In genomic region chr22:29275167-29275566, GRCh38 we compare ENCODE assay signal across 24 cellular contexts. TPM values are rescaled to one million over a fixed set of nuclear protein-coding genes. Genes with fewer than 3 reads are reported as not detected.
DNase-seq lines count a peak whose midpoint lies in the region; ATAC-seq, FAIRE-seq and TF ChIP-seq lines count a peak whose summit lies in the region.
"Had no signal": no experiment of that assay in that cellular context is flagged by ENCODE, and none has a peak within 500 bp of the region (broad histone marks: within the 10 kb centered on the region; RNA-seq: fewer than 3 reads in every experiment).

No MANE protein-coding gene starts in this region.

- H3K27me3 Mint-ChIP-seq in CD8-positive, alpha-beta T cell (ENCODE audit: low read depth): no peaks in the 10 kb centered on the region
- no peaks in the 10 kb centered on the region for H3K27me3 Mint-ChIP-seq in nephron (ENCODE audit: low read depth)
- H3K27me3 Mint-ChIP-seq: activated CD8-positive, alpha-beta memory T cell treated with anti-CD3 and anti-CD28 coated beads, Interleukin-2, amount 10 ng/mL, durations not matched to agents 7 days and 5 days; brain; CD4-positive, alpha-beta memory T cell had no signal

- H3K9me3 ChIP-seq in CD8-positive, alpha-beta T cell (ENCODE audit: low read length): no peaks in the 10 kb centered on the region
- no peaks in the 10 kb centered on the region for H3K9me3 ChIP-seq in HEK293 (ENCODE audit: control insufficient read depth, insufficient read depth, low read depth, low read length)
- H3K9me3 ChIP-seq in GM12878 (replicated peaks; ENCODE audit: control insufficient read depth, insufficient read depth, low read length): no peaks in the 10 kb centered on the region
- H3K9me3 ChIP-seq: SJCRH30 had no signal

- no peak overlapping the region for H3K27ac ChIP-seq in CD8-positive, alpha-beta T cell (ENCODE audit: low read depth, low read length)
- H3K27ac ChIP-seq in HEK293 (ENCODE audit: extremely low read depth, low read depth, low read length) (no peak overlapping the region), GM12878 (ENCODE audit: control insufficient read depth, insufficient read depth) (no peak overlapping the region)
- H3K27ac ChIP-seq: foreskin keratinocyte, KMS-11, SJCRH30 had no signal

- no peak for TF ChIP-seq CTCF in CD8-positive, alpha-beta T cell (IDR thresholded peaks at IDR 0.05)
- TF ChIP-seq CTCF in HEK293 (tag by site-specific recombination; IDR thresholded peaks at IDR 0.05) (no peak), GM12878 (IDR thresholded peaks at IDR 0.05 in 2 of 3, conservative IDR thresholded peaks at IDR 0.05 in 1 of 3; ENCODE audit: control insufficient read depth in 2 of 3, extremely low read depth in 1 of 3, insufficient read depth in 1 of 3, low read depth in 3 of 3, low read length in 3 of 3) (no peak), nephron (IDR thresholded peaks at IDR 0.05; ENCODE audit: unreplicated experiment in 3 of 3) (no peak)

- SMC1A ChIA-PET in GM12878 (lab: Charles Lee; ENCODE audit: uncharacterized antibody, unreplicated experiment): no interaction called here

- H3K36me3 ChIP-seq in CD8-positive, alpha-beta T cell (ENCODE audit: insufficient read depth, low read length): peaks cover 66% of the 10 kb centered on the region
- peaks cover 69 to 99% of the 10 kb centered on the region in 2 experiments for H3K36me3 ChIP-seq in HEK293 (ENCODE audit: control insufficient read depth in 2 of 2, insufficient read depth in 1 of 2, low read length in 2 of 2)
- H3K36me3 ChIP-seq in GM12878 (ENCODE audit: control insufficient read depth in 2 of 2, insufficient read depth in 2 of 2, low read length in 1 of 2): peaks cover 24 to 64% of the 10 kb centered on the region in 2 experiments

- POLR2A ChIA-PET in CD8-positive, alpha-beta T cell (lab: Charles Lee): no interaction called here
- POLR2A ChIA-PET in HEK293 (lab: Yijun Ruan, JAX): no interaction called here
- POLR2A ChIA-PET in GM12878 (lab: Charles Lee): no interaction called here

- H3K9me3 Mint-ChIP-seq in CD8-positive, alpha-beta T cell: no peaks in the 10 kb centered on the region
- H3K9me3 Mint-ChIP-seq in nephron: no peaks in the 10 kb centered on the region
- H3K9me3 Mint-ChIP-seq: activated T-helper 2 cell treated with anti-CD3 and anti-CD28 coated beads, Interferon-gamma antibody, Interleukin-2, Interleukin-4, amounts not matched to agents 10 μg/mL and 5 μg/mL and 100 μg/mL, durations not matched to agents 14 hours and 24 hours and 36 hours; brain; CD4-positive, alpha-beta memory T cell; nephron progenitor cell had no signal

- RAD21 ChIA-PET in GM12878 (lab: Charles Lee; ENCODE audit: unreplicated experiment): no interaction called here

- no peak overlapping the region for H3K4me3 Mint-ChIP-seq in CD8-positive, alpha-beta T cell
- no peak overlapping the region for H3K4me3 Mint-ChIP-seq in nephron
- H3K4me3 Mint-ChIP-seq: activated CD8-positive, alpha-beta memory T cell treated with anti-CD3 and anti-CD28 coated beads, Interleukin-2, amount 10 ng/mL, durations not matched to agents 7 days and 5 days; nephron progenitor cell had no signal

- no peaks in the 10 kb centered on the region for H3K27me3 ChIP-seq in CD8-positive, alpha-beta T cell (ENCODE audit: insufficient read depth, low read length)
- no peaks in the 10 kb centered on the region for H3K27me3 ChIP-seq in GM12878 (replicated peaks in 1 of 2; ENCODE audit: control insufficient read depth in 2 of 2, insufficient read depth in 2 of 2, low read length in 1 of 2)
- H3K27me3 ChIP-seq: foreskin keratinocyte, SJCRH30 had no signal

- peaks cover 52% of the 10 kb centered on the region for H3K4me1 ChIP-seq in CD8-positive, alpha-beta T cell (ENCODE audit: insufficient read depth, low read length)
- H3K4me1 ChIP-seq in HEK293 (ENCODE audit: control insufficient read depth, insufficient read depth, low read length) (peaks cover 7% of the 10 kb centered on the region), GM12878 (ENCODE audit: control insufficient read depth, insufficient read depth, low read length) (peaks cover 8% of the 10 kb centered on the region)

- no peak overlapping the region for H3K4me2 ChIP-seq in GM12878 (ENCODE audit: control insufficient read depth, insufficient read depth)

- no peak for TF ChIP-seq POLR2A in GM12878 (IDR thresholded peaks at IDR 0.05; ENCODE audit: low read depth, low read length)

- FAIRE-seq in GM12878 (lab: Jason Lieb, UNC): no peak
- FAIRE-seq: H1 had no signal

- TF ChIP-seq EP300 in GM12878 (IDR thresholded peaks at IDR 0.05; ENCODE audit: borderline replicate concordance in 1 of 2, control insufficient read depth in 1 of 2, low read depth in 2 of 2, low read length in 2 of 2): no peak

- peaks cover 17% of the 10 kb centered on the region for H4K20me1 ChIP-seq in GM12878 (ENCODE audit: control insufficient read depth, insufficient read depth)

- peak overlapping the region; percentile 28 for H3K27ac Mint-ChIP-seq in CD8-positive, alpha-beta T cell
- H3K27ac Mint-ChIP-seq in nephron: peak overlapping the region; percentile 37 to 74 (median 72)
- H3K27ac Mint-ChIP-seq: activated CD8-positive, alpha-beta memory T cell treated with anti-CD3 and anti-CD28 coated beads, Interleukin-2, amount 10 ng/mL, durations not matched to agents 7 days and 5 days; activated T-helper 2 cell treated with anti-CD3 and anti-CD28 coated beads, Interferon-gamma antibody, Interleukin-2, Interleukin-4, amounts not matched to agents 10 μg/mL and 5 μg/mL and 100 μg/mL, durations not matched to agents 14 hours and 24 hours and 36 hours had no signal

- in situ Hi-C loops in GM12878 (cut with MboI): no loop called here

- H3K79me2 ChIP-seq in GM12878 (ENCODE audit: control insufficient read depth, insufficient read depth, low read length): peaks cover 90% of the 10 kb centered on the region

- 82% methylated on average over 3 of the region's 3 CpGs for WGBS in GM12878 (ENCODE audit: insufficient coverage, insufficient replicate concordance, low lambda C conversion rate, missing lambda C conversion rate)

- TF ChIP-seq RAD21 in GM12878 (IDR thresholded peaks at IDR 0.05; ENCODE audit: insufficient read depth, low read depth, low read length): no peak

- ATAC-seq in CD8-positive, alpha-beta T cell: no peak
- ATAC-seq in GM12878 (0 out of 3 replicates have a peak, but pooled peaks have one; percentile 11), HG02759 (IDR thresholded peaks at IDR 0.05; ENCODE audit: unreplicated experiment) (no peak)
- ATAC-seq: activated CD8-positive, alpha-beta memory T cell treated with anti-CD3 and anti-CD28 coated beads, Interleukin-2, amount 10 ng/mL, durations not matched to agents 7 days and 5 days; foreskin keratinocyte; Panc1 had no signal

- intact Hi-C loops in CD8-positive, alpha-beta T cell (cut with DNase I, micrococcal nuclease): no loop called here
- intact Hi-C loops in GM12878 (cut with micrococcal nuclease; ENCODE audit: unreplicated experiment): no loop called here

- BruUV-seq in GM12878 (replicated peaks; lab: Mats Ljungman, UMichigan): no TSS peak

- H3K4me1 Mint-ChIP-seq in CD8-positive, alpha-beta T cell (ENCODE audit: low read depth): peaks cover 88% of the 10 kb centered on the region
- peaks cover 54% of the 10 kb centered on the region for H3K4me1 Mint-ChIP-seq in nephron

- DNase-seq in CD8-positive, alpha-beta T cell: no peak
- no peak for DNase-seq in GM12878 (ENCODE audit: low read depth, low spot score)
- no peak for DNase-seq in NCI-H774 (lab: John Stamatoyannopoulos, UW)
- DNase-seq in nucleus accumbens (lab: John Stamatoyannopoulos, UW): no peak
- DNase-seq: activated CD4-positive, alpha-beta T cell treated with anti-CD3 and anti-CD28 coated beads for 48 hours; activated CD8-positive, alpha-beta memory T cell treated with anti-CD3 and anti-CD28 coated beads, Interleukin-2, amount 10 ng/mL, durations not matched to agents 7 days and 5 days; CD4-positive, alpha-beta memory T cell; DMS79 treated with DMSO at 0.1 percent for 48 hours; foreskin keratinocyte; left colon; midbrain; nephron progenitor cell; SJCRH30; T-helper 2 cell; trophoblast cell had no signal

- H3K9ac ChIP-seq in GM12878 (ENCODE audit: control insufficient read depth, insufficient read depth, low read length): no peak overlapping the region
- H3K9ac ChIP-seq: KMS-11 had no signal

- peaks cover 91% of the 10 kb centered on the region for H3K36me3 Mint-ChIP-seq in CD8-positive, alpha-beta T cell
- peaks cover 91% of the 10 kb centered on the region for H3K36me3 Mint-ChIP-seq in nephron (ENCODE audit: low read depth)

- no peak overlapping the region for H2AFZ ChIP-seq in GM12878 (ENCODE audit: control insufficient read depth, low read depth, low read length)

- no peak overlapping the region for H3K4me3 ChIP-seq in CD8-positive, alpha-beta T cell (ENCODE audit: low read depth, low read length)
- no peak overlapping the region for H3K4me3 ChIP-seq in HEK293 (ENCODE audit: low read depth, low read length)
- H3K4me3 ChIP-seq in GM12878: no peak overlapping the region
- H3K4me3 ChIP-seq: SJCRH30 had no signal

- CTCF ChIA-PET in CD8-positive, alpha-beta T cell (lab: Charles Lee): no interaction called here
- CTCF ChIA-PET in HEK293 (lab: Yijun Ruan, JAX): interaction anchor here (0.7 to 1.8 kb wide), 2 partner anchors 84 to 278 kb away, joined by 3 to 4 read pairs; partner anchors contain the start of gene THOC5
- CTCF ChIA-PET in GM12878 (lab: Yijun Ruan, JAX): interaction anchor here (1.0 to 1.2 kb wide), 2 partner anchors 121 to 136 kb away, joined by 3 read pairs; no protein-coding TSS in a partner anchor

RNA-seq across cellular contexts. Expression of gene EWSR1, which starts 7.1 kb away (rescaled TPM):
- total RNA-seq in CD8-positive, alpha-beta T cell: 100 to 1,000 TPM; 326 to 352 TPM
- 358 and 390 TPM in 2 replicates for total RNA-seq in GM12878 (2013; cell fraction: nucleolus; rRNA removed)
- total RNA-seq in GM12878 (2014; rRNA removed) (339 and 342 TPM in 2 replicates), GM12878 (2014; rRNA removed; fragmentation: Illumina TruSeq; extraction: Trizol) (200 and 209 TPM in 2 replicates), GM12878 (2021) (307 and 325 TPM in 2 replicates)
- 140 TPM for polyA plus RNA-seq in GM12878 (2011; ENCODE audit: low read depth)
- polyA plus RNA-seq in GM12878 (2011; rRNA removed) (233 and 400 TPM in 2 replicates), GM12878 (2014; fragmentation: Illumina TruSeq; extraction: Trizol) (430 and 480 TPM in 2 replicates), GM12878 (2014; fragmentation: Nextera tagmentation; extraction: Ambion mirVana) (100 to 1,000 TPM; 130 to 180 TPM), GM12878 (2014; rRNA removed) (369 and 388 TPM in 2 replicates), GM12878 (2016; fragmentation: Nextera tagmentation; extraction: Ambion mirVana) (100 to 1,000 TPM; 426 to 464 TPM)
- 486 and 548 TPM in 2 replicates for polyA plus RNA-seq in GM12878 (2011; cell fraction: cytosol; rRNA removed)
- 908 and 919 TPM in 2 replicates for polyA plus RNA-seq in GM12878 (2011; cell fraction: nucleus; rRNA removed)
- 149 and 217 TPM in 2 replicates for polyA plus RNA-seq in GM12878 (2012)
- polyA minus RNA-seq in GM12878 (2011; rRNA and poly(A)+ RNA removed): 345 and 478 TPM in 2 replicates
- 124 and 140 TPM in 2 replicates for polyA minus RNA-seq in GM12878 (2011; cell fraction: cytosol; rRNA and poly(A)+ RNA removed)
- 141 and 185 TPM in 2 replicates for polyA minus RNA-seq in GM12878 (2011; cell fraction: nucleus; rRNA and poly(A)+ RNA removed)

RNA-seq across cellular contexts. Expression of gene RHBDD3, which starts 7.4 kb away (rescaled TPM):
- 10 to 100 TPM; 10.2 to 10.9 TPM for total RNA-seq in CD8-positive, alpha-beta T cell
- total RNA-seq in GM12878 (2013; cell fraction: nucleolus; rRNA removed): 36.7 and 43.7 TPM in 2 replicates
- total RNA-seq in GM12878 (2014; rRNA removed) (30.7 and 37.9 TPM in 2 replicates), GM12878 (2014; rRNA removed; fragmentation: Illumina TruSeq; extraction: Trizol) (10.0 and 11.9 TPM in 2 replicates), GM12878 (2021) (23.1 and 28.4 TPM in 2 replicates)
- polyA plus RNA-seq in GM12878 (2011; ENCODE audit: low read depth): 5.3 TPM
- polyA plus RNA-seq in GM12878 (2011; rRNA removed) (3.8 and 8.6 TPM in 2 replicates), GM12878 (2014; fragmentation: Illumina TruSeq; extraction: Trizol) (3.9 and 8.1 TPM in 2 replicates), GM12878 (2014; fragmentation: Nextera tagmentation; extraction: Ambion mirVana) (1 to 10 TPM in 1 of 2 experiments, under 1 TPM in 1; 0.27 to 1.2 TPM), GM12878 (2014; rRNA removed) (37.6 and 41.2 TPM in 2 replicates), GM12878 (2016; fragmentation: Nextera tagmentation; extraction: Ambion mirVana) (10 to 100 TPM; 36.9 to 38.7 TPM)
- 14.9 and 23.0 TPM in 2 replicates for polyA plus RNA-seq in GM12878 (2011; cell fraction: cytosol; rRNA removed)
- polyA plus RNA-seq in GM12878 (2011; cell fraction: nucleus; rRNA removed): 23.5 and 35.8 TPM in 2 replicates
- 13.5 and 16.4 TPM in 2 replicates for polyA plus RNA-seq in GM12878 (2012)
- polyA minus RNA-seq in GM12878 (2011; rRNA and poly(A)+ RNA removed): 3.6 and 9.5 TPM in 2 replicates
- 2.9 and 6.8 TPM in 2 replicates for polyA minus RNA-seq in GM12878 (2011; cell fraction: cytosol; rRNA and poly(A)+ RNA removed)
- 5.3 and 13.4 TPM in 2 replicates for polyA minus RNA-seq in GM12878 (2011; cell fraction: nucleus; rRNA and poly(A)+ RNA removed)

RNA-seq across cellular contexts. Expression of gene GAS2L1, which starts 31.3 kb away (rescaled TPM):
- total RNA-seq in CD8-positive, alpha-beta T cell: not detected
- not detected in 2 replicates for total RNA-seq in GM12878 (2013; cell fraction: nucleolus; rRNA removed)
- not detected in 2 replicates for total RNA-seq in GM12878 (2014; rRNA removed)
- not detected in 2 replicates for total RNA-seq in GM12878 (2014; rRNA removed; fragmentation: Illumina TruSeq; extraction: Trizol)
- total RNA-seq in GM12878 (2021): 0.13 and 0.43 TPM in 2 replicates
- not detected for polyA plus RNA-seq in GM12878 (2011; ENCODE audit: low read depth)
- polyA plus RNA-seq in GM12878 (2011; rRNA removed): not detected in 2 replicates
- polyA plus RNA-seq in GM12878 (2011; cell fraction: cytosol; rRNA removed): 0.07 TPM in 1 of 2 replicates, not detected in the other
- 0.13 and 0.28 TPM in 2 replicates for polyA plus RNA-seq in GM12878 (2011; cell fraction: nucleus; rRNA removed)
- polyA plus RNA-seq in GM12878 (2012): 0.12 and 0.25 TPM in 2 replicates
- not detected in 2 replicates for polyA plus RNA-seq in GM12878 (2014; fragmentation: Illumina TruSeq; extraction: Trizol)
- polyA plus RNA-seq in GM12878 (2014; fragmentation: Nextera tagmentation; extraction: Ambion mirVana): not detected
- polyA plus RNA-seq in GM12878 (2014; rRNA removed): 0.03 and 0.06 TPM in 2 replicates
- polyA plus RNA-seq in GM12878 (2016; fragmentation: Nextera tagmentation; extraction: Ambion mirVana): not detected
- polyA minus RNA-seq in GM12878 (2011; rRNA and poly(A)+ RNA removed): not detected in 2 replicates
- not detected in 2 replicates for polyA minus RNA-seq in GM12878 (2011; cell fraction: cytosol; rRNA and poly(A)+ RNA removed)
- not detected in 2 replicates for polyA minus RNA-seq in GM12878 (2011; cell fraction: nucleus; rRNA and poly(A)+ RNA removed)

RNA-seq across cellular contexts. Expression of gene RASL10A, which starts 40.3 kb away (rescaled TPM):
- under 1 TPM; 0.44 to 0.49 TPM for total RNA-seq in CD8-positive, alpha-beta T cell
- total RNA-seq in GM12878 (2013; cell fraction: nucleolus; rRNA removed): not detected in 2 replicates
- total RNA-seq in GM12878 (2014; rRNA removed): 0.27 TPM in 1 of 2 replicates, not detected in the other
- total RNA-seq in GM12878 (2014; rRNA removed; fragmentation: Illumina TruSeq; extraction: Trizol): not detected in 2 replicates
- total RNA-seq in GM12878 (2021): 0.32 and 0.46 TPM in 2 replicates
- not detected for polyA plus RNA-seq in GM12878 (2011; ENCODE audit: low read depth)
- 0.12 TPM in 1 of 2 replicates, not detected in the other for polyA plus RNA-seq in GM12878 (2011; rRNA removed)
- 0.10 and 0.33 TPM in 2 replicates for polyA plus RNA-seq in GM12878 (2011; cell fraction: cytosol; rRNA removed)
- 0.51 and 0.92 TPM in 2 replicates for polyA plus RNA-seq in GM12878 (2011; cell fraction: nucleus; rRNA removed)
- 0.31 and 0.35 TPM in 2 replicates for polyA plus RNA-seq in GM12878 (2012)
- not detected in 2 replicates for polyA plus RNA-seq in GM12878 (2014; fragmentation: Illumina TruSeq; extraction: Trizol)
- not detected for polyA plus RNA-seq in GM12878 (2014; fragmentation: Nextera tagmentation; extraction: Ambion mirVana)
- polyA plus RNA-seq in GM12878 (2014; rRNA removed): not detected in 2 replicates
- under 1 TPM; 0.17 to 0.24 TPM for polyA plus RNA-seq in GM12878 (2016; fragmentation: Nextera tagmentation; extraction: Ambion mirVana)
- not detected in 2 replicates for polyA minus RNA-seq in GM12878 (2011; rRNA and poly(A)+ RNA removed)
- not detected in 2 replicates for polyA minus RNA-seq in GM12878 (2011; cell fraction: cytosol; rRNA and poly(A)+ RNA removed)
- polyA minus RNA-seq in GM12878 (2011; cell fraction: nucleus; rRNA and poly(A)+ RNA removed): not detected in 2 replicates
- total RNA-seq: foreskin keratinocyte, NCI-H460 had no signal
- polyA plus RNA-seq: CD4-positive, alpha-beta memory T cell; foreskin keratinocyte had no signal
